9 cellular contexts compared by ENCODE assay signal in genomic region chr9:131641618-131642495, GRCh38.
DNase-seq lines count a peak whose midpoint lies in the region; ATAC-seq and TF ChIP-seq lines count a peak whose summit lies in the region.
"Had no signal": no experiment of that assay in that cellular context is flagged by ENCODE, and none has a peak within 500 bp of the region (broad histone marks: within the 10 kb centered on the region; RNA-seq: fewer than 3 reads in every experiment).

No MANE protein-coding gene starts in this region.

- no peaks in the 10 kb centered on the region for H3K27me3 Mint-ChIP-seq in T-helper 17 cell
- peaks cover 4% of the 10 kb centered on the region for H3K27me3 Mint-ChIP-seq in glutamatergic neuron (ENCODE audit: unreplicated experiment)

- H3K27ac Mint-ChIP-seq in T-helper 17 cell (peak overlapping the region; percentile 94), glutamatergic neuron (ENCODE audit: unreplicated experiment) (peak overlapping the region; percentile 8)

- H3K4me1 Mint-ChIP-seq in T-helper 17 cell (peaks cover 36% of the 10 kb centered on the region), glutamatergic neuron (ENCODE audit: low read depth, unreplicated experiment) (peaks cover 40% of the 10 kb centered on the region)

- H3K27me3 ChIP-seq in SJCRH30: no peaks in the 10 kb centered on the region

- no peak overlapping the region for H3K4me3 ChIP-seq in SJCRH30

- H3K9me3 Mint-ChIP-seq in glutamatergic neuron (ENCODE audit: unreplicated experiment): peaks cover 6% of the 10 kb centered on the region

- DNase-seq in DMS79 treated with DMSO at 0.1 percent for 48 hours (lab: John Stamatoyannopoulos, UW) (peak; percentile 59), T-helper 17 cell (no peak), glutamatergic neuron (no peak), sciatic nerve (ENCODE audit: low spot score) (peak; percentile 76), SJCRH30 (no peak), DMS114 treated with DMSO at 0.1 percent for 48 hours (lab: John Stamatoyannopoulos, UW; ENCODE audit: unreplicated experiment) (no peak), activated gamma-delta T cell (lab: John Stamatoyannopoulos, UW) (no peak)
- no peak for DNase-seq in stimulated activated CD4-positive, alpha-beta T cell treated with anti-CD3 and anti-CD28 coated beads, Interleukin-4, amount 100 ng/mL, for 24 hours
- DNase-seq: cortex of kidney had no signal

- H3K4me1 ChIP-seq in SJCRH30: peaks cover 5% of the 10 kb centered on the region; the same call in 1 of the 2 replicates

- peak overlapping the region; percentile 66 for H3K4me3 Mint-ChIP-seq in T-helper 17 cell
- no peak overlapping the region for H3K4me3 Mint-ChIP-seq in glutamatergic neuron (ENCODE audit: unreplicated experiment)

- H3K9me3 ChIP-seq in T-helper 17 cell (ENCODE audit: control insufficient read depth, low read length, poor library complexity, severe bottlenecking) (no peaks in the 10 kb centered on the region), SJCRH30 (replicated peaks) (no peaks in the 10 kb centered on the region)

- H3K36me3 Mint-ChIP-seq in T-helper 17 cell (ENCODE audit: low read depth): peaks cover 3% of the 10 kb centered on the region
- H3K36me3 Mint-ChIP-seq in glutamatergic neuron (ENCODE audit: unreplicated experiment): peaks cover 10% of the 10 kb centered on the region

- no peak for ATAC-seq in T-helper 17 cell
- ATAC-seq in sciatic nerve: peak; percentile 93

- TF ChIP-seq CTCF in glutamatergic neuron (IDR thresholded peaks at IDR 0.05; ENCODE audit: partially characterized antibody, unreplicated experiment): no peak

- intact Hi-C loops in sciatic nerve (cut with DNase I): no loop called here

- no peak overlapping the region for H3K27ac ChIP-seq in SJCRH30

- peaks cover 21% of the 10 kb centered on the region for H3K36me3 ChIP-seq in SJCRH30

Comparison
In these comparisons a context has a peak if more than half of its experiments do, and no peak if none do; other contexts are left out.
1. DNase-seq: peak in DMS79 treated with DMSO at 0.1 percent for 48 hours (single experiment) and sciatic nerve (single experiment); none in T-helper 17 cell (0 of 3), glutamatergic neuron (single experiment), SJCRH30 (0 of 2), stimulated activated CD4-positive, alpha-beta T cell treated with anti-CD3 and anti-CD28 coated beads, Interleukin-4, amount 100 ng/mL, for 24 hours (single experiment), DMS114 treated with DMSO at 0.1 percent for 48 hours (single experiment) and activated gamma-delta T cell (single experiment).